ENCODE assay signal across 9 cellular contexts in the genomic region with DNA sequence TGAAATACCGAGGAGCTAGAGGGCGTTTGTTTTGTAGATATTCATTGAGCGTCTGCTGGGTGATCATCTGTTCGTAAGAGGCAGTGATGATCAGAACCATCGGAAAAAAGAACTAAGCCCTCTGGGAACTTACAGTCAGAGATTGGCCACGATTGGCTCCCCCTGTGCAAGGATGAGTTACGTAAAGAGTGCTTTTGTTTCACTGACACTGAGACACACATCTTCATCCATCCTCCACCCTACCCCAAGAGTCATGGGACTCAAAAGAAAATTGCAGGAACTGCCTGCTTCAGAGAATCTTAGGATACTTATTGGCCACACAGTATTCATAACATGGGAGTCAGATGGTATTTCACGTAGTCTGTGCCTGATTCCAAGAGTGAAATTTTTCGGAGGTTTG.
"Had no signal": no experiment of that assay in that cellular context is flagged by ENCODE, and none has a peak within 500 bp of the region (broad histone marks: within the 10 kb centered on the region; RNA-seq: fewer than 3 reads in every experiment).

No MANE protein-coding gene starts in this region.

- ATAC-seq: GM23338, HCT116, K562 had no signal

- H3K9me3 ChIP-seq: HAP-1 had no signal

- H3K36me3 ChIP-seq: HAP-1 had no signal

- H2AFZ ChIP-seq: GM23338 had no signal

- H3K27ac Mint-ChIP-seq: GM23338, HFFc6 had no signal

- H3K4me3 Mint-ChIP-seq: GM23338, HFFc6 had no signal

- DNase-seq: H7, HFFc6, IMR-90 had no signal

- H3K4me3 ChIP-seq: GM23338, HAP-1, K562 had no signal

- FAIRE-seq: H1, HTR-8/SVneo, K562 had no signal

- H3K9me3 Mint-ChIP-seq: HFFc6 had no signal

- H3K4me1 ChIP-seq: HAP-1 had no signal

- H3K4me2 ChIP-seq: GM23338 had no signal
